ENCODE assay signal across 9 cellular contexts in the genomic region with DNA sequence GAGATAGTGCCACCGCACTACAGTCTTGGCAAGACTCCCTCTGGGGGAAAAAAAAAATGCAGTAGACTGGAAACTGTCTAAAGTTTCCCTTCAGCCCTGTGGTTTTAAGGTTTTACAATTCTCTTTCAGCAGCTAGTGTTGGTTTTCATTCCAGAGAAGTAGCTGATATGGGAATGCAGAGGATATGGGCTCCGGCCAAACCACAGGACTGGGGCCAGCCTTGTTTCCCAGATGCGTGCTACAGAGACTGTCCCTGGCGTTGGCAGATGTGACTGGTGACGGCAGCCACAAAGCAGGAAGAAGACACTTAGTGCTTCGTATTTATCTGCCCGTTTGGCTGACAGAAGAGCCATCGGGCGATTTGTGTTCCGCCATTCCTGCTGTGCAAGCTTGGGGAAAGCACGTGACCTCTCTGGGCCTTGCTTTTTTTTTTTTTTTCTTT. TPM values are rescaled to one million over a fixed set of nuclear protein-coding genes. Genes with fewer than 3 reads are reported as not detected.
DNase-seq lines count a peak whose midpoint lies in the region; ATAC-seq, FAIRE-seq and TF ChIP-seq lines count a peak whose summit lies in the region.
"Had no signal": no experiment of that assay in that cellular context is flagged by ENCODE, and none has a peak within 500 bp of the region (broad histone marks: within the 10 kb centered on the region; RNA-seq: fewer than 3 reads in every experiment).

No MANE protein-coding gene starts in this region.

- CTCF ChIA-PET in K562 (lab: Yijun Ruan, JAX; ENCODE audit: low intra/inter-chr PET ratio): interaction anchor here (0.6 kb wide), 1 partner anchor 61 kb away, joined by 3 read pairs; no protein-coding TSS in a partner anchor

- TF ChIP-seq RAD21 in K562 (CRISPR knock-in tag; conservative IDR thresholded peaks at IDR 0.05 in 1 of 2, IDR thresholded peaks at IDR 0.05 in 1 of 2): no peak

- no peaks in the 10 kb centered on the region for H3K9me1 ChIP-seq in K562 (ENCODE audit: control insufficient read depth, insufficient read depth, low read length)

- H3K79me2 ChIP-seq in K562 (ENCODE audit: control insufficient read depth, insufficient read depth, low read length): no peaks in the 10 kb centered on the region

- H3K9me3 ChIP-seq in K562 (replicated peaks; ENCODE audit: control insufficient read depth, insufficient read depth, low read depth, low read length) (no peaks in the 10 kb centered on the region), endodermal cell (ENCODE audit: control insufficient read depth, low read length) (no peaks in the 10 kb centered on the region)
- H3K9me3 ChIP-seq: colonic mucosa had no signal

- H3K4me1 ChIP-seq in K562 (replicated peaks in 1 of 2; ENCODE audit: control insufficient read depth in 2 of 2, insufficient read depth in 2 of 2, low read length in 2 of 2): peaks cover 0 to 4% of the 10 kb centered on the region in 2 experiments; a peak in 2 of 5 replicates
- H3K4me1 ChIP-seq in endodermal cell (ENCODE audit: control insufficient read depth, insufficient read depth, low read length): no peaks in the 10 kb centered on the region
- H3K4me1 ChIP-seq: colonic mucosa had no signal

- in situ Hi-C loops in K562 (cut with MboI): no loop called here
- in situ Hi-C loops in GM13976 (cut with MboI; ENCODE audit: low sequenced_read_pairs, unreplicated experiment): loop anchor here (10.0 kb wide), 1 partner anchor 78 kb away; no protein-coding TSS in a partner anchor

- H3K27me3 ChIP-seq in K562 (ENCODE audit: control insufficient read depth in 2 of 2, insufficient read depth in 2 of 2, low read length in 2 of 2) (0 out of 5 replicates have a peak, but pooled peaks cover 0 to 4% of the 10 kb centered on the region in 2 experiments), endodermal cell (ENCODE audit: control insufficient read depth, insufficient read depth, low read length, poor library complexity, severe bottlenecking) (no peaks in the 10 kb centered on the region)
- H3K27me3 ChIP-seq: colonic mucosa had no signal

- DNase-seq in AG08396 (ENCODE audit: low spot score) (peak; percentile 88), LHCN-M2 (ENCODE audit: low read depth) (peak; percentile 78), K562 (ENCODE audit: extremely low read depth in 1 of 4, low spot score in 3 of 4) (no peak), left lobe of liver (ENCODE audit: low spot score) (peak; percentile 73), DMS153 (lab: John Stamatoyannopoulos, UW) (no peak), GM13976 (ENCODE audit: low spot score) (no peak), endodermal cell (no peak)
- DNase-seq: colonic mucosa had no signal

- H2AFZ ChIP-seq in K562 (ENCODE audit: low read depth, low read length): peak overlapping the region; percentile 72

- no peak overlapping the region for H3K4me3 ChIP-seq in K562
- H3K4me3 ChIP-seq in endodermal cell (ENCODE audit: low read length): no peak overlapping the region
- H3K4me3 ChIP-seq: colonic mucosa had no signal

- H3K9me3 Mint-ChIP-seq in endodermal cell: peaks cover 4% of the 10 kb centered on the region

- 30% methylated on average over 9 of the region's 11 CpGs for WGBS in K562 (ENCODE audit: insufficient coverage, low coverage, missing lambda C conversion rate)
- WGBS in endodermal cell (ENCODE audit: insufficient coverage in 1 of 2, insufficient read length in 1 of 2), 2 experiments: 82 to 83% methylated on average over 11 of the region's 11 CpGs

- no TSS peak for BruUV-seq in K562 (replicated peaks; lab: Mats Ljungman, UMichigan)

- H3K4me3 Mint-ChIP-seq in endodermal cell: no peak overlapping the region

- no peak for TF ChIP-seq POLR2A in K562 (conservative IDR thresholded peaks at IDR 0.05)

- no peak overlapping the region for H3K27ac ChIP-seq in K562 (ENCODE audit: extremely low read depth, low read depth, low read length)
- no peak overlapping the region for H3K27ac ChIP-seq in endodermal cell (ENCODE audit: low read depth, low read length)
- H3K27ac ChIP-seq: colonic mucosa had no signal

- TF ChIP-seq CTCF in K562 (IDR thresholded peaks at IDR 0.05 in 2 of 3, conservative IDR thresholded peaks at IDR 0.05 in 1 of 3; ENCODE audit: insufficient read depth in 2 of 3, low read depth in 1 of 3, low read length in 3 of 3) (no peak), GM13976 (IDR thresholded peaks at IDR 0.05; ENCODE audit: borderline replicate concordance, control extremely low read depth, extremely low read depth, insufficient read depth, missing control alignments) (no peak), endodermal cell (conservative IDR thresholded peaks at IDR 0.05) (no peak)

- H3K4me2 ChIP-seq in K562 (ENCODE audit: insufficient read depth, low read length): no peak overlapping the region

- no peaks in the 10 kb centered on the region for H3K4me1 Mint-ChIP-seq in endodermal cell

- intact Hi-C loops in K562 (cut with micrococcal nuclease): no loop called here

- TF ChIP-seq EP300 in K562 (IDR thresholded peaks at IDR 0.05; ENCODE audit: low read length): no peak

- H4K20me1 ChIP-seq in K562 (replicated peaks; ENCODE audit: control insufficient read depth, insufficient read depth, low read length): no peaks in the 10 kb centered on the region

- H3K27ac Mint-ChIP-seq in endodermal cell: no peak overlapping the region

- FAIRE-seq in K562 (lab: Jason Lieb, UNC): no peak

- POLR2A ChIA-PET in K562 (lab: Yijun Ruan, JAX): interaction anchor here (0.5 to 0.8 kb wide), 2 partner anchors 40 to 45 kb away, joined by 3 read pairs; no protein-coding TSS in a partner anchor

- H3K36me3 ChIP-seq in K562 (ENCODE audit: control insufficient read depth, insufficient read depth, low read length) (no peaks in the 10 kb centered on the region), endodermal cell (ENCODE audit: control insufficient read depth, insufficient read depth, low read length) (no peaks in the 10 kb centered on the region)
- H3K36me3 ChIP-seq: colonic mucosa had no signal

- peaks cover 20% of the 10 kb centered on the region for H3K27me3 Mint-ChIP-seq in endodermal cell (ENCODE audit: insufficient read depth)

- H3K9ac ChIP-seq in K562 (ENCODE audit: insufficient read depth in 1 of 2, low read depth in 2 of 2, low read length in 2 of 2) (no peak overlapping the region), endodermal cell (ENCODE audit: extremely low read depth, low read length, poor library complexity, severe bottlenecking) (no peak overlapping the region)

- ATAC-seq in K562 (no peak), left lobe of liver (peak; percentile 82), GM19023 (IDR thresholded peaks at IDR 0.05; ENCODE audit: unreplicated experiment) (no peak)

- no peaks in the 10 kb centered on the region for H3K36me3 Mint-ChIP-seq in endodermal cell (ENCODE audit: low read depth)

RNA-seq across cellular contexts. Expression of a gene that starts 43.2 kb away (rescaled TPM):
- total RNA-seq in LHCN-M2 (2014; rRNA removed): 2.9 and 3.8 TPM in 2 replicates
- polyA plus RNA-seq in LHCN-M2 (2012): 2.2 TPM
- 11.7 and 15.6 TPM in 2 replicates for total RNA-seq in K562 (2011; cell fraction: chromatin; rRNA removed; ENCODE audit: low replicate concordance)
- total RNA-seq in K562 (2011; cell fraction: nucleolus; rRNA removed): 6.3 and 7.4 TPM in 2 replicates
- 5.8 and 9.2 TPM in 2 replicates for total RNA-seq in K562 (2011; cell fraction: nucleoplasm; rRNA removed)
- total RNA-seq in K562 (2014; rRNA removed): 3.2 and 7.0 TPM in 2 replicates
- total RNA-seq in K562 (2014; rRNA removed; fragmentation: Illumina TruSeq; extraction: Trizol): 4.2 and 5.6 TPM in 2 replicates
- 3.9 and 4.6 TPM in 2 replicates for total RNA-seq in K562 (2015; rRNA removed; fragmentation: Illumina TruSeq; extraction: Trizol)
- total RNA-seq in K562 (2021): 2.9 and 3.6 TPM in 2 replicates
- 4.4 and 4.7 TPM in 2 replicates for polyA plus RNA-seq in K562 (2011; rRNA removed)
- 2.4 and 2.9 TPM in 2 replicates for polyA plus RNA-seq in K562 (2011; cell fraction: cytosol; rRNA removed)
- polyA plus RNA-seq in K562 (2011; cell fraction: nucleus; rRNA removed): 5.0 and 9.3 TPM in 2 replicates
- polyA plus RNA-seq in K562 (2012): 2.3 TPM in 2 replicates
- polyA plus RNA-seq in K562 (2014; fragmentation: Illumina TruSeq; extraction: Trizol): 4.2 and 4.4 TPM in 2 replicates
- under 1 TPM; 0.49 to 0.69 TPM for polyA plus RNA-seq in K562 (2014; fragmentation: Nextera tagmentation; extraction: Ambion mirVana)
- 5.6 and 8.0 TPM in 2 replicates for polyA plus RNA-seq in K562 (2014; rRNA removed)
- polyA minus RNA-seq in K562 (2011; rRNA and poly(A)+ RNA removed): 7.6 and 8.5 TPM in 2 replicates
- 2.4 and 2.8 TPM in 2 replicates for polyA minus RNA-seq in K562 (2011; cell fraction: cytosol; rRNA and poly(A)+ RNA removed)
- 5.7 and 7.8 TPM in 2 replicates for polyA minus RNA-seq in K562 (2011; cell fraction: nucleus; rRNA and poly(A)+ RNA removed)
- total RNA-seq in left lobe of liver: 3.2 TPM
- total RNA-seq in endodermal cell: 1 to 10 TPM; 5.9 to 8.0 TPM
- 5.9 TPM for polyA plus RNA-seq in endodermal cell (2013, experiment 1 of 2)
- 6.0 TPM for polyA plus RNA-seq in endodermal cell (2013, experiment 2 of 2)

RNA-seq across cellular contexts. Expression of a gene that starts 43.3 kb away (rescaled TPM):
- total RNA-seq in LHCN-M2 (2014; rRNA removed) (26.1 and 26.6 TPM in 2 replicates), K562 (2014; rRNA removed) (121 and 133 TPM in 2 replicates), K562 (2014; rRNA removed; fragmentation: Illumina TruSeq; extraction: Trizol) (154 and 156 TPM in 2 replicates), K562 (2015; rRNA removed; fragmentation: Illumina TruSeq; extraction: Trizol) (165 and 172 TPM in 2 replicates), K562 (2021) (72.9 and 73.4 TPM in 2 replicates), left lobe of liver (3.0 TPM), endodermal cell (10 to 100 TPM; 23.7 to 26.3 TPM)
- 9.7 TPM for polyA plus RNA-seq in LHCN-M2 (2012)
- 19.5 and 40.6 TPM in 2 replicates for total RNA-seq in K562 (2011; cell fraction: chromatin; rRNA removed; ENCODE audit: low replicate concordance)
- 12.2 and 14.2 TPM in 2 replicates for total RNA-seq in K562 (2011; cell fraction: nucleolus; rRNA removed)
- total RNA-seq in K562 (2011; cell fraction: nucleoplasm; rRNA removed): 17.2 and 20.7 TPM in 2 replicates
- polyA plus RNA-seq in K562 (2011; rRNA removed) (28.9 and 44.5 TPM in 2 replicates), K562 (2014; fragmentation: Illumina TruSeq; extraction: Trizol) (128 and 166 TPM in 2 replicates), K562 (2014; fragmentation: Nextera tagmentation; extraction: Ambion mirVana) (10 to 100 TPM; 28.3 to 28.9 TPM), K562 (2014; rRNA removed) (112 and 127 TPM in 2 replicates)
- polyA plus RNA-seq in K562 (2011; cell fraction: cytosol; rRNA removed): 5.4 and 10.3 TPM in 2 replicates
- polyA plus RNA-seq in K562 (2011; cell fraction: nucleus; rRNA removed): 8.3 and 11.1 TPM in 2 replicates
- polyA plus RNA-seq in K562 (2012): 48.3 and 109 TPM in 2 replicates
- polyA minus RNA-seq in K562 (2011; rRNA and poly(A)+ RNA removed): 25.1 and 27.9 TPM in 2 replicates
- 10.1 and 12.6 TPM in 2 replicates for polyA minus RNA-seq in K562 (2011; cell fraction: cytosol; rRNA and poly(A)+ RNA removed)
- polyA minus RNA-seq in K562 (2011; cell fraction: nucleus; rRNA and poly(A)+ RNA removed): 10.6 and 19.1 TPM in 2 replicates
- polyA plus RNA-seq in endodermal cell (2013, experiment 1 of 2): 25.1 TPM
- 24.6 TPM for polyA plus RNA-seq in endodermal cell (2013, experiment 2 of 2)

RNA-seq across cellular contexts. Expression of a gene that starts 53.6 kb away (rescaled TPM):
- total RNA-seq in LHCN-M2 (2014; rRNA removed) (0.38 and 0.57 TPM in 2 replicates), K562 (2014; rRNA removed) (not detected in 2 replicates), K562 (2014; rRNA removed; fragmentation: Illumina TruSeq; extraction: Trizol) (not detected in 2 replicates), K562 (2015; rRNA removed; fragmentation: Illumina TruSeq; extraction: Trizol) (not detected in 2 replicates), K562 (2021) (not detected in 2 replicates), left lobe of liver (0.13 TPM), endodermal cell (1 to 10 TPM; 1.8 to 6.0 TPM)
- polyA plus RNA-seq in LHCN-M2 (2012): 1.1 TPM
- not detected in 2 replicates for total RNA-seq in K562 (2011; cell fraction: chromatin; rRNA removed; ENCODE audit: low replicate concordance)
- total RNA-seq in K562 (2011; cell fraction: nucleolus; rRNA removed): not detected in 2 replicates
- not detected in 2 replicates for total RNA-seq in K562 (2011; cell fraction: nucleoplasm; rRNA removed)
- polyA plus RNA-seq in K562 (2011; rRNA removed) (not detected in 2 replicates), K562 (2014; fragmentation: Illumina TruSeq; extraction: Trizol) (not detected in 2 replicates), K562 (2014; fragmentation: Nextera tagmentation; extraction: Ambion mirVana) (not detected), K562 (2014; rRNA removed) (not detected in 2 replicates)
- polyA plus RNA-seq in K562 (2011; cell fraction: cytosol; rRNA removed): not detected in 2 replicates
- 0.04 TPM in 1 of 2 replicates, not detected in the other for polyA plus RNA-seq in K562 (2011; cell fraction: nucleus; rRNA removed)
- polyA plus RNA-seq in K562 (2012): 0.10 TPM in 1 of 2 replicates, not detected in the other
- not detected in 2 replicates for polyA minus RNA-seq in K562 (2011; rRNA and poly(A)+ RNA removed)
- not detected in 2 replicates for polyA minus RNA-seq in K562 (2011; cell fraction: cytosol; rRNA and poly(A)+ RNA removed)
- polyA minus RNA-seq in K562 (2011; cell fraction: nucleus; rRNA and poly(A)+ RNA removed): not detected in 2 replicates
- 18.1 TPM for polyA plus RNA-seq in endodermal cell (2013, experiment 1 of 2)
- polyA plus RNA-seq in endodermal cell (2013, experiment 2 of 2): 14.0 TPM

Comparison
In these comparisons a context has a peak if more than half of its experiments do, and no peak if none do; other contexts are left out.
1. DNase-seq: peak in AG08396 (single experiment), LHCN-M2 (single experiment) and left lobe of liver (single experiment); none in K562 (0 of 4), DMS153 (single experiment), GM13976 (single experiment) and endodermal cell (single experiment).